Comparison of ENCODE assay signal across 14 cellular contexts in the genomic region with DNA sequence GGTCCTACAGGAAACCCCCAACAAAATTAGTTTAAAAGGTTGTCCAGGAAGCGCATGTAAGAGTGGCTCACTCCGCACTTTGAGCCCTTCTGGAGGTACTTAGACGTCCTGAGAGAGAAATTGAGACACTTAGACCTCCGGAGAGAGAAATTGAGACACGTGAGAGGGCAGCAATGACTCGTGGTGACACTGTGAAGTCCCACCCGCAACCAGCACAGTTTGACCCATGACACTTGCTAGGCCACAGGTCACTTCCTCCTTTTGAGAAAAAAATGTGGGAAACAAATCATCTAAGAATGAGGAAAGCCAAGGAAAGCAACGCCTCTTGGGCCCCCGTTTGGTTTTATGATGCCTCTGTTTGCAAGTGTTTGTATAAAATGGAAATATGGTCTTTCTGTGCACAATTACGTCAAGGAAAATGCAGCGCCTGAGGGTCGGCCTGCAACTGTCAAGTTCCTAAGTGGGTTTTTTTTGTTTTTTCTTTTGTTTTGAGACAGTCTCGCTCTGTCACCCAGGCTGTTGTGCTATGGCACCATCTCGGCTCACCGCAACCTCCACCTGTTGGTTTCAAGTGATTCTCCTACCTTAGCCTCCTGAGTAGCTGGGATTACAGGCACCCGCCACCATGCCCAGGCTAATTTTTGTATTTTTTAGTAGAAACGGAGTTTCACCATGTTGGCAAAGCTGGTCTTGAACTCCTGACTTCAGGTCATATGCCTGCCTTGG. TPM values are rescaled to one million over a fixed set of nuclear protein-coding genes. Genes with fewer than 3 reads are reported as not detected.
DNase-seq lines count a peak whose midpoint lies in the region; FAIRE-seq and TF ChIP-seq lines count a peak whose summit lies in the region.
"Had no signal": no experiment of that assay in that cellular context is flagged by ENCODE, and none has a peak within 500 bp of the region (broad histone marks: within the 10 kb centered on the region; RNA-seq: fewer than 3 reads in every experiment).

No MANE protein-coding gene starts in this region.

- H3K4me1 ChIP-seq in keratinocyte (ENCODE audit: control insufficient read depth, extremely low read depth, insufficient read depth, low read length): peaks cover 15% of the 10 kb centered on the region
- H3K4me1 ChIP-seq: right lobe of liver, testis had no signal

- peaks cover 3% of the 10 kb centered on the region in 2 donors for H3K36me3 Mint-ChIP-seq in CD14-positive monocyte

- no peaks in the 10 kb centered on the region for H4K20me1 ChIP-seq in keratinocyte (ENCODE audit: control insufficient read depth, extremely low read depth, insufficient read depth, low read length)

- H3K4me3 ChIP-seq in keratinocyte (ENCODE audit: control insufficient read depth in 2 of 3, extremely low read depth in 1 of 3, insufficient read depth in 2 of 3, low read depth in 1 of 3, low read length in 3 of 3): peak overlapping the region in 2 of 3 experiments; percentile 21 to 48

- H3K9me3 ChIP-seq in keratinocyte (ENCODE audit: control insufficient read depth, low read depth, low read length): no peaks in the 10 kb centered on the region
- H3K9me3 ChIP-seq: esophagus muscularis mucosa, right lobe of liver, testis had no signal

- H3K36me3 ChIP-seq in keratinocyte (ENCODE audit: control insufficient read depth in 2 of 2, extremely low read depth in 1 of 2, insufficient read depth in 2 of 2, low read length in 2 of 2): no peaks in the 10 kb centered on the region
- H3K36me3 ChIP-seq: esophagus muscularis mucosa, right lobe of liver had no signal

- no peak for FAIRE-seq in keratinocyte (lab: Jason Lieb, UNC)
- FAIRE-seq: bronchial epithelial cell had no signal

- dilution Hi-C loops in keratinocyte (cut with MboI; ENCODE audit: extremely low pct_ligation_motif_present, low sequenced_read_pairs): no loop called here

- no peak overlapping the region for H3K27ac ChIP-seq in keratinocyte (ENCODE audit: control insufficient read depth, insufficient read depth, low read length)
- H3K27ac ChIP-seq: esophagus muscularis mucosa, right lobe of liver had no signal

- H3K4me1 Mint-ChIP-seq in CD14-positive monocyte: peaks cover 24% of the 10 kb centered on the region

- DNase-seq in CD14-positive monocyte (ENCODE audit: low spot score): peak; percentile 86
- DNase-seq in NCI-H526 treated with DMSO at 0.1 percent for 48 hours (lab: John Stamatoyannopoulos, UW): peak; percentile 62
- no peak for DNase-seq in keratinocyte (ENCODE audit: low read depth, low spot score)
- DNase-seq in hippocampal formation (lab: John Stamatoyannopoulos, UW): no peak
- DNase-seq in NOMO-1 (lab: John Stamatoyannopoulos, UW; ENCODE audit: unreplicated experiment in 2 of 2): no peak
- no peak for DNase-seq in stimulated activated CD4-positive, alpha-beta T cell treated with anti-CD3 and anti-CD28 coated beads, Interleukin-2, amount 100 ng/mL, for 48 hours
- DNase-seq: ACHN; activated CD4-positive, alpha-beta T cell treated with anti-CD3 and anti-CD28 coated beads for 36 hours; Karpas-422; right lobe of liver; testis had no signal

- peak overlapping the region; percentile 93 for H3K4me2 ChIP-seq in keratinocyte (ENCODE audit: control insufficient read depth, extremely low read depth, insufficient read depth, low read depth, low read length)

- H3K9me1 ChIP-seq in keratinocyte (ENCODE audit: control insufficient read depth, extremely low read depth, insufficient read depth, low read length): no peaks in the 10 kb centered on the region

- peaks cover 0 to 2% (median 0%) of the 10 kb centered on the region in 7 donors for H3K9me3 Mint-ChIP-seq in CD14-positive monocyte

- H3K27me3 ChIP-seq in keratinocyte (ENCODE audit: control insufficient read depth, extremely low read depth, insufficient read depth, low read length): no peaks in the 10 kb centered on the region
- H3K27me3 ChIP-seq: right lobe of liver, testis had no signal

- intact Hi-C loops in CD14-positive monocyte (cut with micrococcal nuclease): loop anchor here (1.0 kb wide), 2 partner anchors 8 to 9 kb away; no protein-coding TSS in a partner anchor

- H3K4me3 Mint-ChIP-seq in CD14-positive monocyte: peak overlapping the region; percentile 20 to 95

- peaks cover 5% of the 10 kb centered on the region for H3K79me2 ChIP-seq in keratinocyte (ENCODE audit: control insufficient read depth, insufficient read depth, low read length)

- TF ChIP-seq CTCF in CD14-positive monocyte (IDR thresholded peaks at IDR 0.05): no peak
- TF ChIP-seq CTCF in keratinocyte (optimal IDR thresholded peaks at IDR 0.05 in 1 of 3, IDR thresholded peaks at IDR 0.05 in 1 of 3, conservative IDR thresholded peaks at IDR 0.05 in 1 of 3; ENCODE audit: extremely low read depth in 1 of 3, insufficient read depth in 2 of 3, low read length in 3 of 3): no peak

- H3K27ac Mint-ChIP-seq in CD14-positive monocyte: peak overlapping the region; percentile 90 to 96 (median 95)
- H3K27ac Mint-ChIP-seq: activated CD4-positive, alpha-beta T cell treated with anti-CD3 and anti-CD28 coated beads for 36 hours; activated T-helper 17 cell treated with anti-CD3 and anti-CD28 coated beads, Interleukin-2, amount 50 U/mL, for 72 hours had no signal

- no peak overlapping the region for H2AFZ ChIP-seq in keratinocyte (ENCODE audit: control insufficient read depth, low read length)

- H3K27me3 Mint-ChIP-seq in CD14-positive monocyte (ENCODE audit: low read depth in 3 of 3): peaks cover 5 to 9% (median 7%) of the 10 kb centered on the region in 3 donors
- H3K27me3 Mint-ChIP-seq: activated T-helper 17 cell treated with anti-CD3 and anti-CD28 coated beads, Interleukin-2, amount 50 U/mL, for 72 hours had no signal

- no peak overlapping the region for H3K9ac ChIP-seq in keratinocyte (ENCODE audit: control insufficient read depth, extremely low read depth, insufficient read depth, low read length)

RNA-seq across cellular contexts. Expression of a gene that starts 13.6 kb away (rescaled TPM):
- 10 to 100 TPM in 1 of 2 donors, 1 to 10 TPM in 1; 8.6 to 12.0 TPM for polyA plus RNA-seq in CD14-positive monocyte
- polyA plus RNA-seq in keratinocyte: 29.8 to 48.7 TPM (median 35.7 TPM) in 3 replicates
- 5.3 TPM for polyA plus RNA-seq in keratinocyte (2011; ENCODE audit: low read depth)
- 22.7 and 31.2 TPM in 2 replicates for polyA plus RNA-seq in keratinocyte (2011; cell fraction: cytosol; rRNA removed)
- 30.3 and 36.4 TPM in 2 replicates for polyA plus RNA-seq in keratinocyte (2011; cell fraction: nucleus; rRNA removed)
- 15.0 and 47.2 TPM in 2 replicates for polyA plus RNA-seq in keratinocyte (2012; ENCODE audit: low replicate concordance)
- polyA minus RNA-seq in keratinocyte: 21.6 to 29.0 TPM (median 28.1 TPM) in 3 replicates
- polyA minus RNA-seq in keratinocyte (2011; cell fraction: cytosol; rRNA and poly(A)+ RNA removed): 44.7 TPM
- polyA minus RNA-seq in keratinocyte (2011; cell fraction: nucleus; rRNA and poly(A)+ RNA removed): 20.9 and 27.0 TPM in 2 replicates

RNA-seq across cellular contexts. Expression of a gene that starts 30.8 kb away (rescaled TPM):
- polyA plus RNA-seq in CD14-positive monocyte: 10 to 100 TPM in 1 of 2 donors, 1 to 10 TPM in 1; 6.3 to 13.0 TPM
- not detected in 3 replicates for polyA plus RNA-seq in keratinocyte
- polyA plus RNA-seq in keratinocyte (2011; ENCODE audit: low read depth): not detected
- not detected in 2 replicates for polyA plus RNA-seq in keratinocyte (2011; cell fraction: cytosol; rRNA removed)
- not detected in 2 replicates for polyA plus RNA-seq in keratinocyte (2011; cell fraction: nucleus; rRNA removed)
- 0.39 and 1.2 TPM in 2 replicates for polyA plus RNA-seq in keratinocyte (2012; ENCODE audit: low replicate concordance)
- not detected in 3 replicates for polyA minus RNA-seq in keratinocyte
- polyA minus RNA-seq in keratinocyte (2011; cell fraction: cytosol; rRNA and poly(A)+ RNA removed): not detected
- polyA minus RNA-seq in keratinocyte (2011; cell fraction: nucleus; rRNA and poly(A)+ RNA removed): not detected in 2 replicates

RNA-seq across cellular contexts. Expression of a gene that starts 48.9 kb away (rescaled TPM):
- polyA plus RNA-seq in CD14-positive monocyte: under 1 TPM; 0.62 to 0.76 TPM
- polyA plus RNA-seq in keratinocyte: 8.6 to 11.7 TPM (median 9.1 TPM) in 3 replicates
- polyA plus RNA-seq in keratinocyte (2011; ENCODE audit: low read depth): 3.3 TPM
- 8.1 and 9.8 TPM in 2 replicates for polyA plus RNA-seq in keratinocyte (2011; cell fraction: cytosol; rRNA removed)
- 22.6 and 24.3 TPM in 2 replicates for polyA plus RNA-seq in keratinocyte (2011; cell fraction: nucleus; rRNA removed)
- 10.3 and 10.9 TPM in 2 replicates for polyA plus RNA-seq in keratinocyte (2012; ENCODE audit: low replicate concordance)
- 5.1 to 5.2 TPM (median 5.1 TPM) in 3 replicates for polyA minus RNA-seq in keratinocyte
- polyA minus RNA-seq in keratinocyte (2011; cell fraction: cytosol; rRNA and poly(A)+ RNA removed): 6.5 TPM
- 7.3 and 15.5 TPM in 2 replicates for polyA minus RNA-seq in keratinocyte (2011; cell fraction: nucleus; rRNA and poly(A)+ RNA removed)

RNA-seq across cellular contexts. Expression of a gene that starts 56.3 kb away (rescaled TPM):
- under 1 TPM in 1 of 2 donors, not detected in 1; 0.01 TPM for polyA plus RNA-seq in CD14-positive monocyte
- polyA plus RNA-seq in keratinocyte: 142 to 198 TPM (median 164 TPM) in 3 replicates
- polyA plus RNA-seq in keratinocyte (2011; ENCODE audit: low read depth): 725 TPM
- 78.9 and 92.5 TPM in 2 replicates for polyA plus RNA-seq in keratinocyte (2011; cell fraction: cytosol; rRNA removed)
- polyA plus RNA-seq in keratinocyte (2011; cell fraction: nucleus; rRNA removed): 988 and 1,021 TPM in 2 replicates
- polyA plus RNA-seq in keratinocyte (2012; ENCODE audit: low replicate concordance): 289 and 443 TPM in 2 replicates
- 622 to 721 TPM (median 625 TPM) in 3 replicates for polyA minus RNA-seq in keratinocyte
- 342 TPM for polyA minus RNA-seq in keratinocyte (2011; cell fraction: cytosol; rRNA and poly(A)+ RNA removed)
- polyA minus RNA-seq in keratinocyte (2011; cell fraction: nucleus; rRNA and poly(A)+ RNA removed): 1,549 and 2,078 TPM in 2 replicates

Comparison
In these comparisons a context has a peak if more than half of its experiments do, and no peak if none do; other contexts are left out.
1. DNase-seq: peak in CD14-positive monocyte (single experiment) and NCI-H526 treated with DMSO at 0.1 percent for 48 hours (single experiment); none in keratinocyte (single experiment), hippocampal formation (0 of 2), NOMO-1 (0 of 2) and stimulated activated CD4-positive, alpha-beta T cell treated with anti-CD3 and anti-CD28 coated beads, Interleukin-2, amount 100 ng/mL, for 48 hours (0 of 2).